Comparison of ENCODE assay signal across 8 cellular contexts in the genomic region with DNA sequence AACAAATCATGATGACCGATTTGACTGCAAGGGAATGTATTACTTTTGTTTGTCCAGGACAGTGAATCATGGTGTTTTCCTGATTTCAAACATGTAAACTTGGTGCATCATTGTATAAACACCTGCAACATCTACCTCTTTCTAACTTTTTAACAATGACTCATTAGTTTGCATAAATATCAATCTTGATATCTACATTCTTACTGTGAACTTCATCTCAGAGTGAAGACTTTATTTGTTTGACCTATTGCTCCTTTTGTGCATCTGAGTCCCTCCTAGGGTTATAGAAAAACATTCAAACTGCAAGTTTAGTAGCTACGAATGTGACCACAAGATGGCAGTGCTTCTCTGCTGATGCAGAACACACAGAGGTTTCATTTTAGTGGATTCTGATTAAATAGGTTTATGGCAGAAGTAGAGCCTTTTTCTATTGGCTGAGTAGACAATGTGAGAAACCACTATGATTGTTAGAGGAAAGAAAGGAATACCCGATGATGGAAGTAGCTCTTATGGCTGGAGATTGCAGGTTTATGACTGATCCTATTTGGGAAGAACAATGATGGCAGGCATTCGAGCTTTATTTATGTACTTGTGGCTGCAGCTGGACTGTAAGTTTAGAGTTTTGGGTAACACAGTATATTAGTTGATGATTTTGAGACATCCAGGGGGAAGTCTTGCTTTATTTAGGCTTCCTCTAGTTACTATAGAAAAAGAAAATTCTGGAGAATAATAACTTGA.
DNase-seq lines count a peak whose midpoint lies in the region; ATAC-seq and FAIRE-seq lines count a peak whose summit lies in the region.

No MANE protein-coding gene starts in this region.

- no peaks in the 10 kb centered on the region for H3K36me3 Mint-ChIP-seq in activated naive CD8-positive, alpha-beta T cell

- no peaks in the 10 kb centered on the region for H3K9me3 Mint-ChIP-seq in activated naive CD8-positive, alpha-beta T cell (ENCODE audit: low read depth)

- no peaks in the 10 kb centered on the region for H3K27me3 Mint-ChIP-seq in activated naive CD8-positive, alpha-beta T cell

- DNase-seq in NCI-H2081 (lab: John Stamatoyannopoulos, UW) (peak; percentile 7 to 34), NCI-H2081 treated with DMSO at 0.1 percent for 48 hours (lab: John Stamatoyannopoulos, UW) (no peak), RCC 7860 (ENCODE audit: low spot score) (peak; percentile 3), head of caudate nucleus (peak in 39 of 42 donors; percentile 12 to 88 (median 61)), retina (peak; percentile 38)

- ATAC-seq in HG02981 (IDR thresholded peaks at IDR 0.05; ENCODE audit: unreplicated experiment): peak; percentile 81
- no peak for ATAC-seq in GM21576 (IDR thresholded peaks at IDR 0.05; ENCODE audit: unreplicated experiment)

- H3K27ac Mint-ChIP-seq in activated naive CD8-positive, alpha-beta T cell: peak overlapping the region; percentile 89

- H3K4me3 Mint-ChIP-seq in activated naive CD8-positive, alpha-beta T cell: peak overlapping the region; percentile 88

- intact Hi-C loops in head of caudate nucleus (cut with DNase I): no loop called here

- no peak for FAIRE-seq in RCC 7860 (lab: Jason Lieb, UNC)

- peaks cover 78% of the 10 kb centered on the region for H3K4me1 Mint-ChIP-seq in activated naive CD8-positive, alpha-beta T cell (ENCODE audit: low read depth)
